14 cellular contexts compared by ENCODE assay signal in genomic region chr13:73832203-73832602, GRCh38.
DNase-seq lines count a peak whose midpoint lies in the region; ATAC-seq, FAIRE-seq and TF ChIP-seq lines count a peak whose summit lies in the region.
"Had no signal": no experiment of that assay in that cellular context is flagged by ENCODE, and none has a peak within 500 bp of the region (broad histone marks: within the 10 kb centered on the region; RNA-seq: fewer than 3 reads in every experiment).

No MANE protein-coding gene starts in this region.

- H3K79me2 ChIP-seq in Loucy (ENCODE audit: insufficient read depth, low read length) = no peaks in the 10 kb centered on the region; the same call in 1 of the 2 replicates
- no peaks in the 10 kb centered on the region for H3K79me2 ChIP-seq in H1 (ENCODE audit: control insufficient read depth in 1 of 2, insufficient read depth in 2 of 2, low read length in 2 of 2)
- no peaks in the 10 kb centered on the region for H3K79me2 ChIP-seq in neural progenitor cell (ENCODE audit: low read depth)

- no peaks in the 10 kb centered on the region for H3K9me2 ChIP-seq in Loucy (replicated peaks; ENCODE audit: low read depth, low read length)

- H2BK15ac ChIP-seq in H1 (ENCODE audit: low read length) = no peak overlapping the region

- no peak overlapping the region for H3K56ac ChIP-seq in H1 (replicated peaks; ENCODE audit: insufficient read length, low read depth, low read length)

- H3K4me1 ChIP-seq in Loucy (ENCODE audit: insufficient read depth, low read length, poor library complexity, severe bottlenecking) (peaks cover 15% of the 10 kb centered on the region), H1 (replicated peaks in 1 of 4; ENCODE audit: control insufficient read depth in 3 of 4, insufficient read depth in 4 of 4, low read length in 3 of 4) (peaks cover 0 to 3% (median 0%) of the 10 kb centered on the region in 4 experiments; a peak in 1 of 7 replicates), neural progenitor cell (peaks cover 25% of the 10 kb centered on the region)

- H3K36me3 ChIP-seq in Loucy (ENCODE audit: insufficient read depth, low read length) (no peaks in the 10 kb centered on the region), H1 (ENCODE audit: control insufficient read depth in 2 of 4, insufficient read depth in 4 of 4, low read length in 3 of 4) (no peaks in the 10 kb centered on the region), neural progenitor cell (no peaks in the 10 kb centered on the region)

- no peak for ATAC-seq in GM21786 (IDR thresholded peaks at IDR 0.05; ENCODE audit: unreplicated experiment)
- ATAC-seq: left cardiac atrium had no signal

- TF ChIP-seq EP300 in H1 (IDR thresholded peaks at IDR 0.05; ENCODE audit: borderline replicate concordance in 1 of 2, low read depth in 2 of 2, low read length in 2 of 2) = no peak

- no peak for TF ChIP-seq RAD21 in H1 (IDR thresholded peaks at IDR 0.05 in 1 of 2, conservative IDR thresholded peaks at IDR 0.05 in 1 of 2; ENCODE audit: low read depth in 2 of 2, low read length in 2 of 2)

- H3K9ac ChIP-seq in Loucy (ENCODE audit: low read depth, low read length, poor library complexity, severe bottlenecking) (no peak overlapping the region), H1 (replicated peaks in 1 of 4; ENCODE audit: extremely low read depth in 1 of 4, low read depth in 3 of 4, low read length in 3 of 4) (no peak overlapping the region), neural progenitor cell (no peak overlapping the region)

- H3K9me3 ChIP-seq in Loucy (ENCODE audit: insufficient read depth, low read depth, low read length) (no peaks in the 10 kb centered on the region), H1 (ENCODE audit: insufficient read depth in 2 of 2, low read depth in 1 of 2, low read length in 1 of 2) (no peaks in the 10 kb centered on the region), neural progenitor cell (ENCODE audit: low read depth) (no peaks in the 10 kb centered on the region)

- peak overlapping the region; percentile 17 for H3K4me3 ChIP-seq in Loucy (ENCODE audit: low read length, poor library complexity, severe bottlenecking)
- H3K4me3 ChIP-seq in H1 (ENCODE audit: extremely low read depth in 1 of 4, insufficient read depth in 2 of 4, low read depth in 3 of 4, low read length in 4 of 4) = no peak overlapping the region
- H3K4me3 ChIP-seq in neural progenitor cell = no peak overlapping the region

- POLR2A ChIA-PET in H1 (lab: Charles Lee; ENCODE audit: partially characterized antibody) = no interaction called here

- H3K4me1 Mint-ChIP-seq in activated T-cell treated with anti-CD3 and anti-CD28 coated beads, Interleukin-2, amount 50 U/mL, for 24 hours (ENCODE audit: low read depth) = peaks cover 51% of the 10 kb centered on the region
- H3K4me1 Mint-ChIP-seq in neural progenitor cell = peaks cover 13% of the 10 kb centered on the region
- H3K4me1 Mint-ChIP-seq in activated CD4-positive, alpha-beta T cell treated with anti-CD3 and anti-CD28 coated beads, Interleukin-2, amount 10 ng/mL, durations not matched to agents 24 days and 14 days = peaks cover 5% of the 10 kb centered on the region

- 71% methylated on average over 5 of the region's 5 CpGs; no CpG with 5 or more reads in 1 of the 2 experiments for WGBS in H1 (ENCODE audit: extremely low coverage in 1 of 2, insufficient coverage in 1 of 2, insufficient read length in 1 of 2, insufficient replicate concordance in 2 of 2, low coverage in 1 of 2, low lambda C conversion rate in 2 of 2, missing lambda C conversion rate in 1 of 2), 2 experiments

- H4K91ac ChIP-seq in H1 (replicated peaks; ENCODE audit: insufficient read length, low read length) = no peak overlapping the region

- H3K4me3 Mint-ChIP-seq in activated T-cell treated with anti-CD3 and anti-CD28 coated beads, Interleukin-2, amount 50 U/mL, for 24 hours = no peak overlapping the region
- no peak overlapping the region for H3K4me3 Mint-ChIP-seq in neural progenitor cell
- no peak overlapping the region for H3K4me3 Mint-ChIP-seq in activated CD4-positive, alpha-beta T cell treated with anti-CD3 and anti-CD28 coated beads, Interleukin-2, amount 10 ng/mL, durations not matched to agents 24 days and 14 days

- no peak overlapping the region for H2BK20ac ChIP-seq in H1 (ENCODE audit: low read length)

- no peak overlapping the region for H3K4ac ChIP-seq in H1 (replicated peaks; ENCODE audit: insufficient read length, low read depth, low read length)

- no peak for FAIRE-seq in H1 (lab: Jason Lieb, UNC)

- H4K20me1 ChIP-seq in Loucy (ENCODE audit: insufficient read depth, low read length, poor library complexity, severe bottlenecking) = peaks cover 3% of the 10 kb centered on the region
- no peaks in the 10 kb centered on the region for H4K20me1 ChIP-seq in H1 (replicated peaks in 1 of 2; ENCODE audit: control insufficient read depth in 1 of 2, insufficient read depth in 2 of 2, low read length in 2 of 2)
- no peaks in the 10 kb centered on the region for H4K20me1 ChIP-seq in neural progenitor cell (ENCODE audit: low read depth)

- CTCF ChIA-PET in H1 (lab: Charles Lee; ENCODE audit: partially characterized antibody) = interaction anchor here (1.4 kb wide), 1 partner anchor 9 kb away, joined by 4 read pairs; no protein-coding TSS in a partner anchor

- H2BK5ac ChIP-seq in H1 (ENCODE audit: low read depth, low read length) = no peak overlapping the region

- no peak overlapping the region for H2AFZ ChIP-seq in Loucy (ENCODE audit: low read length)
- no peak overlapping the region for H2AFZ ChIP-seq in H1 (ENCODE audit: low read length)
- no peak overlapping the region for H2AFZ ChIP-seq in neural progenitor cell (replicated peaks)

- no peak overlapping the region for H4K5ac ChIP-seq in H1 (ENCODE audit: insufficient read length, low read depth, low read length)

- H3K79me1 ChIP-seq in H1 (ENCODE audit: low read depth, low read length) = no peaks in the 10 kb centered on the region

- no peak for DNase-seq in activated T-cell treated with anti-CD3 and anti-CD28 coated beads, Interleukin-2, amount 50 U/mL, for 24 hours
- no peak for DNase-seq in activated T-cell treated with anti-CD3 and anti-CD28 coated beads, Interleukin-2, amount 50 U/mL, for 48 hours
- DNase-seq in H1 (ENCODE audit: low read depth in 1 of 2, low spot score in 2 of 2) = no peak
- peak; percentile 25 for DNase-seq in neural progenitor cell (ENCODE audit: low spot score)
- no peak for DNase-seq in HPDE6-E6E7 (ENCODE audit: extremely low spot score)
- no peak for DNase-seq in activated CD4-positive, alpha-beta T cell treated with anti-CD3 and anti-CD28 coated beads, Interleukin-2, amount 10 ng/mL, durations not matched to agents 24 days and 14 days
- DNase-seq: KG1; left cardiac atrium; NCI-H1436 treated with DMSO at 0.1 percent for 48 hours; NCI-H510A treated with DMSO at 0.1 percent for 48 hours; OCI-M1; stimulated activated CD4-positive, alpha-beta T cell treated with anti-CD3 and anti-CD28 coated beads, Interleukin-15, amount 100 ng/mL, for 24 hours had no signal

- no peak overlapping the region for H2BK120ac ChIP-seq in H1 (replicated peaks; ENCODE audit: low read depth, low read length)

- H3K27ac ChIP-seq in H1 (ENCODE audit: low read depth, low read length) (no peak overlapping the region), neural progenitor cell (no peak overlapping the region)

- H3K23me2 ChIP-seq in H1 (ENCODE audit: low read depth, low read length) = no peaks in the 10 kb centered on the region

- H3K27ac Mint-ChIP-seq in activated T-cell treated with anti-CD3 and anti-CD28 coated beads, Interleukin-2, amount 50 U/mL, for 24 hours = peak overlapping the region; percentile 62
- peak overlapping the region; percentile 1 for H3K27ac Mint-ChIP-seq in neural progenitor cell
- H3K27ac Mint-ChIP-seq in activated CD4-positive, alpha-beta T cell treated with anti-CD3 and anti-CD28 coated beads, Interleukin-2, amount 10 ng/mL, durations not matched to agents 24 days and 14 days = no peak overlapping the region

- H3K14ac ChIP-seq in H1 (ENCODE audit: insufficient read length) = peak overlapping the region; percentile 63

- TF ChIP-seq CTCF in Loucy (conservative IDR thresholded peaks at IDR 0.05; ENCODE audit: low read length) (no peak), H1 (IDR thresholded peaks at IDR 0.05; ENCODE audit: control extremely low read depth in 1 of 3, insufficient read depth in 1 of 3, low read depth in 1 of 3, low read length in 3 of 3) (no peak), neural progenitor cell (IDR thresholded peaks at IDR 0.05) (no peak)

- no peak overlapping the region for H3K23ac ChIP-seq in H1 (ENCODE audit: insufficient read length)

- H3K27me3 Mint-ChIP-seq in activated T-cell treated with anti-CD3 and anti-CD28 coated beads, Interleukin-2, amount 50 U/mL, for 24 hours = no peaks in the 10 kb centered on the region
- H3K27me3 Mint-ChIP-seq in neural progenitor cell (ENCODE audit: insufficient read depth, low read depth) = no peaks in the 10 kb centered on the region
- no peaks in the 10 kb centered on the region for H3K27me3 Mint-ChIP-seq in activated CD4-positive, alpha-beta T cell treated with anti-CD3 and anti-CD28 coated beads, Interleukin-2, amount 10 ng/mL, durations not matched to agents 24 days and 14 days

- H3F3A ChIP-seq in Loucy (ENCODE audit: low read depth) (peaks cover 10% of the 10 kb centered on the region; the same call in 1 of the 2 replicates), neural progenitor cell (ENCODE audit: low read depth) (no peaks in the 10 kb centered on the region)

- H3K27me3 ChIP-seq in Loucy (ENCODE audit: insufficient read depth, low read length, poor library complexity, severe bottlenecking) (no peaks in the 10 kb centered on the region), H1 (replicated peaks in 1 of 4; ENCODE audit: control insufficient read depth in 3 of 4, extremely low read depth in 1 of 4, insufficient read depth in 3 of 4, low read length in 3 of 4) (no peaks in the 10 kb centered on the region), neural progenitor cell (no peaks in the 10 kb centered on the region)

- no peaks in the 10 kb centered on the region for H3K36me3 Mint-ChIP-seq in activated T-cell treated with anti-CD3 and anti-CD28 coated beads, Interleukin-2, amount 50 U/mL, for 24 hours (ENCODE audit: low read depth)
- no peaks in the 10 kb centered on the region for H3K36me3 Mint-ChIP-seq in neural progenitor cell
- H3K36me3 Mint-ChIP-seq in activated CD4-positive, alpha-beta T cell treated with anti-CD3 and anti-CD28 coated beads, Interleukin-2, amount 10 ng/mL, durations not matched to agents 24 days and 14 days (ENCODE audit: low read depth) = no peaks in the 10 kb centered on the region

- no peak for TF ChIP-seq POLR2A in H1 (IDR thresholded peaks at IDR 0.05; ENCODE audit: control extremely low read depth in 1 of 2, low read depth in 2 of 2, low read length in 2 of 2)

- peak overlapping the region; percentile 55 for H3K4me2 ChIP-seq in Loucy (ENCODE audit: low read depth, low read length, poor library complexity, severe bottlenecking)
- no peak overlapping the region for H3K4me2 ChIP-seq in H1 (ENCODE audit: insufficient read depth in 1 of 2, low read depth in 2 of 2, low read length in 2 of 2)
- peak overlapping the region; percentile 5 for H3K4me2 ChIP-seq in neural progenitor cell

- no peak overlapping the region for H4K8ac ChIP-seq in H1 (ENCODE audit: extremely low read depth, insufficient read depth, low read length)

- H2BK12ac ChIP-seq in H1 (ENCODE audit: low read depth, low read length) = no peak overlapping the region

- no peak overlapping the region for H2AK5ac ChIP-seq in H1 (ENCODE audit: low read depth, low read length)

- intact Hi-C loops in activated CD4-positive, alpha-beta T cell treated with anti-CD3 and anti-CD28 coated beads, Interleukin-2, amount 10 ng/mL, durations not matched to agents 24 days and 14 days (cut with micrococcal nuclease) = no loop called here

- no peaks in the 10 kb centered on the region for H3K9me3 Mint-ChIP-seq in activated T-cell treated with anti-CD3 and anti-CD28 coated beads, Interleukin-2, amount 50 U/mL, for 24 hours
- no peaks in the 10 kb centered on the region for H3K9me3 Mint-ChIP-seq in neural progenitor cell
- no peaks in the 10 kb centered on the region for H3K9me3 Mint-ChIP-seq in activated CD4-positive, alpha-beta T cell treated with anti-CD3 and anti-CD28 coated beads, Interleukin-2, amount 10 ng/mL, durations not matched to agents 24 days and 14 days

- no peak overlapping the region for H3K18ac ChIP-seq in H1 (ENCODE audit: extremely low read depth, low read length)

Comparison
In these comparisons a context has a peak if more than half of its experiments do, and no peak if none do; other contexts are left out.
1. H3K4me2 ChIP-seq: peak in Loucy (single experiment) and neural progenitor cell (single experiment); none in H1 (0 of 2).